22 cellular contexts compared by ENCODE assay signal in genomic region chr17:55484575-55484974, GRCh38. TPM values are rescaled to one million over a fixed set of nuclear protein-coding genes. Genes with fewer than 3 reads are reported as not detected.
"Had no signal": no experiment of that assay in that cellular context is flagged by ENCODE, and none has a peak within 500 bp of the region (broad histone marks: within the 10 kb centered on the region; RNA-seq: fewer than 3 reads in every experiment).

No MANE protein-coding gene starts in this region.

- H3K4me1 ChIP-seq: SJCRH30 had no signal

- H3K27ac ChIP-seq: SJCRH30 had no signal

- H3K27me3 ChIP-seq: MG63, SJCRH30 had no signal

- H3K4me3 ChIP-seq: MG63, SJCRH30 had no signal

- H3K9me3 ChIP-seq: MG63, SJCRH30 had no signal

- DNase-seq: KBM-7, MG63, NCI-H1092, NCI-H1105 treated with DMSO at 0.1 percent for 48 hours, NCI-H1417 treated with DMSO at 0.1 percent for 48 hours, NCI-H187, NCI-H2029, NCI-H2081 treated with DMSO at 0.1 percent for 48 hours, NCI-H2171, NCI-H226, NCI-H446, NCI-H510A, NCI-H524 treated with DMSO at 0.1 percent for 48 hours, NCI-H69, NCI-H774, SHP77 treated with DMSO at 0.1 percent for 48 hours, SJCRH30 had no signal

- ATAC-seq: Panc1, Right ventricle myocardium inferior, SK-N-SH treated with all-trans-retinoic acid at 6 μM for 48 hours had no signal

- H3K36me3 ChIP-seq: MG63, SJCRH30 had no signal

RNA-seq across cellular contexts. Expression of gene SMIM36, which starts 26.7 kb away (rescaled TPM):
- total RNA-seq: HT-29, Right ventricle myocardium inferior, RPMI7951, SJCRH30 had no signal
